Comparison of ENCODE assay signal across 21 cellular contexts in genomic region chr2:161710131-161710915, GRCh38.
DNase-seq lines count a peak whose midpoint lies in the region; TF ChIP-seq lines count a peak whose summit lies in the region.
"Had no signal": no experiment of that assay in that cellular context is flagged by ENCODE, and none has a peak within 500 bp of the region (broad histone marks: within the 10 kb centered on the region; RNA-seq: fewer than 3 reads in every experiment).

No MANE protein-coding gene starts in this region.

- H3F3A ChIP-seq in GM23248 (ENCODE audit: insufficient read depth) (no peaks in the 10 kb centered on the region), OCI-LY1 (ENCODE audit: insufficient read depth, low read length) (no peaks in the 10 kb centered on the region)

- DNase-seq in GM23248 (peak; percentile 79), choroid plexus epithelial cell (ENCODE audit: low read depth) (peak; percentile 11), retinal pigment epithelial cell (ENCODE audit: low read depth) (peak; percentile 22), NCI-H446 (lab: John Stamatoyannopoulos, UW) (no peak), GDM1 (lab: John Stamatoyannopoulos, UW) (no peak)
- DNase-seq in stimulated activated naive CD4-positive, alpha-beta T cell treated with Interleukin-2 at 50 U/mL for 16 hours (lab: John Stamatoyannopoulos, UW), result no peak
- DNase-seq: activated CD4-positive, alpha-beta T cell treated with anti-CD3 and anti-CD28 coated beads for 4 hours; DMS79; effector memory CD8-positive, alpha-beta T cell; gastrocnemius medialis; GOT3; lower lobe of right lung; MV-4-11; nephron progenitor cell; right cardiac atrium; SHP77; stimulated activated CD4-positive, alpha-beta T cell treated with anti-CD3 and anti-CD28 coated beads, Interleukin-2, amount 100 ng/mL, for 24 hours; stimulated activated CD8-positive, alpha-beta memory T cell treated with anti-CD3 and anti-CD28 coated beads, Interleukin-4, amount 100 ng/mL, for 48 hours; T-helper 9 cell; thyroid gland had no signal

- H3K4me3 ChIP-seq in GM23248, result peak overlapping the region; percentile 55; the same call in 1 of the 2 replicates
- H3K4me3 ChIP-seq in OCI-LY1 (ENCODE audit: low read depth, low read length, poor library complexity, severe bottlenecking), result no peak overlapping the region
- H3K4me3 ChIP-seq in choroid plexus epithelial cell (ENCODE audit: low read depth, low read length), result no peak overlapping the region
- H3K4me3 ChIP-seq in retinal pigment epithelial cell (ENCODE audit: low read length), result no peak overlapping the region
- H3K4me3 ChIP-seq: gastrocnemius medialis, thyroid gland had no signal

- H3K4me1 ChIP-seq in GM23248 (ENCODE audit: insufficient read depth) (peaks cover 19% of the 10 kb centered on the region), OCI-LY1 (ENCODE audit: insufficient read depth, low read length, severe bottlenecking) (peaks cover 18% of the 10 kb centered on the region)
- H3K4me1 ChIP-seq: lower lobe of right lung, thyroid gland had no signal

- H2AFZ ChIP-seq in GM23248 (peak overlapping the region; percentile 60; the same call in 1 of the 2 replicates), OCI-LY1 (ENCODE audit: low read length) (no peak overlapping the region)

- no peaks in the 10 kb centered on the region for H3K9me2 ChIP-seq in GM23248 (ENCODE audit: insufficient read depth)
- H3K9me2 ChIP-seq in OCI-LY1 (ENCODE audit: low read depth, low read length), result no peaks in the 10 kb centered on the region

- in situ Hi-C loops in GM23248 (cut with MboI), result no loop called here

- H3K27ac ChIP-seq in GM23248 (no peak overlapping the region), OCI-LY1 (ENCODE audit: low read depth, low read length, poor library complexity, severe bottlenecking) (no peak overlapping the region)
- H3K27ac ChIP-seq: gastrocnemius medialis, lower lobe of right lung, thyroid gland had no signal

- H4K20me1 ChIP-seq in GM23248 (ENCODE audit: insufficient read depth) (no peaks in the 10 kb centered on the region), OCI-LY1 (ENCODE audit: insufficient read depth, low read length) (no peaks in the 10 kb centered on the region)

- WGBS in GM23248 (ENCODE audit: low coverage in 1 of 2, low lambda C conversion rate in 2 of 2, missing lambda C conversion rate in 2 of 2), 2 experiments, result 25 to 26% methylated on average over 2 of the region's 2 CpGs

- no peaks in the 10 kb centered on the region for H3K27me3 ChIP-seq in GM23248 (replicated peaks; ENCODE audit: insufficient read depth)
- H3K27me3 ChIP-seq in OCI-LY1 (ENCODE audit: insufficient read depth, low read length), result no peaks in the 10 kb centered on the region
- H3K27me3 ChIP-seq: gastrocnemius medialis, thyroid gland had no signal

- no peaks in the 10 kb centered on the region for H3K9me3 ChIP-seq in GM23248 (ENCODE audit: low read depth)
- H3K9me3 ChIP-seq in OCI-LY1 (ENCODE audit: low read length), result no peaks in the 10 kb centered on the region
- H3K9me3 ChIP-seq: gastrocnemius medialis, lower lobe of right lung, thyroid gland had no signal

- H3K36me3 ChIP-seq in GM23248 (ENCODE audit: low read depth) (no peaks in the 10 kb centered on the region), OCI-LY1 (ENCODE audit: insufficient read depth, low read length) (no peaks in the 10 kb centered on the region)
- H3K36me3 ChIP-seq: gastrocnemius medialis, lower lobe of right lung, thyroid gland had no signal

- H3K4me2 ChIP-seq in GM23248 (ENCODE audit: unreplicated experiment), result peak overlapping the region; percentile 77
- H3K4me2 ChIP-seq in OCI-LY1 (ENCODE audit: low read length), result peak overlapping the region; percentile 23; the same call in 1 of the 2 replicates

- H3K9ac ChIP-seq in GM23248 (no peak overlapping the region), OCI-LY1 (ENCODE audit: low read length) (no peak overlapping the region)

- TF ChIP-seq CTCF in OCI-LY1 (IDR thresholded peaks at IDR 0.05; ENCODE audit: low read length), result no peak
- no peak for TF ChIP-seq CTCF in choroid plexus epithelial cell (conservative IDR thresholded peaks at IDR 0.05; ENCODE audit: low read depth, low read length)
- no peak for TF ChIP-seq CTCF in retinal pigment epithelial cell (conservative IDR thresholded peaks at IDR 0.05; ENCODE audit: low read depth, low read length)

- H3K79me2 ChIP-seq in GM23248 (ENCODE audit: insufficient read depth), result no peaks in the 10 kb centered on the region
- no peaks in the 10 kb centered on the region for H3K79me2 ChIP-seq in OCI-LY1 (ENCODE audit: insufficient read depth, low read length)

Comparison
In these comparisons a context has a peak if more than half of its experiments do, and no peak if none do; other contexts are left out.
1. DNase-seq: peak in GM23248 (single experiment), choroid plexus epithelial cell (single experiment) and retinal pigment epithelial cell (single experiment); none in stimulated activated naive CD4-positive, alpha-beta T cell treated with Interleukin-2 at 50 U/mL for 16 hours (single experiment), NCI-H446 (0 of 2) and GDM1 (single experiment).